ENCODE assay signal across 8 cellular contexts in genomic region chr9:90511711-90512110, GRCh38.
"Had no signal": no experiment of that assay in that cellular context is flagged by ENCODE, and none has a peak within 500 bp of the region (broad histone marks: within the 10 kb centered on the region; RNA-seq: fewer than 3 reads in every experiment).

No MANE protein-coding gene starts in this region.

- DNase-seq: GDM1, GF-D8 had no signal

- H3K4me3 ChIP-seq: GM12878 had no signal

- FAIRE-seq: G401.6, GM12878, GM12891, GM12892, GM18507, GM19239 had no signal

- ATAC-seq: GM12878 had no signal
